In the genomic region with DNA sequence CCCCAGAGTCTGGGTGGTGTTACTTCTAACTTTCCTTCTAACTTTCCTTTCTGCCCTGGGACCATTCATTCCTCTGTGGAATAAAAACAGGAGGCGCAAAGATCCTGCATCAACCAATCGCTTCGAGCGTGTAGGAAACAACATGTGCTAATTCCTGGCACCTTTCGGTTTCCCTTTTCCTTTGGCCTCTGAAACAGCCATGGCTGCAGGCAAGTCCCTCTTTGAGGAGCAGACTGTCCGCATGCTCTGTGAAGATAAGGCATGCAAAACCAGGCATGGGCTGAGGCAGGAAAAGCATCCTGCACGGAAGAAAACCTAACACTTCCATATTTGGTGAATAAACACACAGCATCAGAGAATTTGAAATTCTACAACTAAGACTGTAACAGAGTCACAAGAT, we compare ENCODE assay signal across 1 cellular context.
TF ChIP-seq lines count a peak whose summit lies in the region.

No MANE protein-coding gene starts in this region.

TF ChIP-seq in K562, 482 proteins besides CTCF, POLR2A, EP300 and RAD21 (continued from another document):
- TF ChIP-seq, protein P1, sequence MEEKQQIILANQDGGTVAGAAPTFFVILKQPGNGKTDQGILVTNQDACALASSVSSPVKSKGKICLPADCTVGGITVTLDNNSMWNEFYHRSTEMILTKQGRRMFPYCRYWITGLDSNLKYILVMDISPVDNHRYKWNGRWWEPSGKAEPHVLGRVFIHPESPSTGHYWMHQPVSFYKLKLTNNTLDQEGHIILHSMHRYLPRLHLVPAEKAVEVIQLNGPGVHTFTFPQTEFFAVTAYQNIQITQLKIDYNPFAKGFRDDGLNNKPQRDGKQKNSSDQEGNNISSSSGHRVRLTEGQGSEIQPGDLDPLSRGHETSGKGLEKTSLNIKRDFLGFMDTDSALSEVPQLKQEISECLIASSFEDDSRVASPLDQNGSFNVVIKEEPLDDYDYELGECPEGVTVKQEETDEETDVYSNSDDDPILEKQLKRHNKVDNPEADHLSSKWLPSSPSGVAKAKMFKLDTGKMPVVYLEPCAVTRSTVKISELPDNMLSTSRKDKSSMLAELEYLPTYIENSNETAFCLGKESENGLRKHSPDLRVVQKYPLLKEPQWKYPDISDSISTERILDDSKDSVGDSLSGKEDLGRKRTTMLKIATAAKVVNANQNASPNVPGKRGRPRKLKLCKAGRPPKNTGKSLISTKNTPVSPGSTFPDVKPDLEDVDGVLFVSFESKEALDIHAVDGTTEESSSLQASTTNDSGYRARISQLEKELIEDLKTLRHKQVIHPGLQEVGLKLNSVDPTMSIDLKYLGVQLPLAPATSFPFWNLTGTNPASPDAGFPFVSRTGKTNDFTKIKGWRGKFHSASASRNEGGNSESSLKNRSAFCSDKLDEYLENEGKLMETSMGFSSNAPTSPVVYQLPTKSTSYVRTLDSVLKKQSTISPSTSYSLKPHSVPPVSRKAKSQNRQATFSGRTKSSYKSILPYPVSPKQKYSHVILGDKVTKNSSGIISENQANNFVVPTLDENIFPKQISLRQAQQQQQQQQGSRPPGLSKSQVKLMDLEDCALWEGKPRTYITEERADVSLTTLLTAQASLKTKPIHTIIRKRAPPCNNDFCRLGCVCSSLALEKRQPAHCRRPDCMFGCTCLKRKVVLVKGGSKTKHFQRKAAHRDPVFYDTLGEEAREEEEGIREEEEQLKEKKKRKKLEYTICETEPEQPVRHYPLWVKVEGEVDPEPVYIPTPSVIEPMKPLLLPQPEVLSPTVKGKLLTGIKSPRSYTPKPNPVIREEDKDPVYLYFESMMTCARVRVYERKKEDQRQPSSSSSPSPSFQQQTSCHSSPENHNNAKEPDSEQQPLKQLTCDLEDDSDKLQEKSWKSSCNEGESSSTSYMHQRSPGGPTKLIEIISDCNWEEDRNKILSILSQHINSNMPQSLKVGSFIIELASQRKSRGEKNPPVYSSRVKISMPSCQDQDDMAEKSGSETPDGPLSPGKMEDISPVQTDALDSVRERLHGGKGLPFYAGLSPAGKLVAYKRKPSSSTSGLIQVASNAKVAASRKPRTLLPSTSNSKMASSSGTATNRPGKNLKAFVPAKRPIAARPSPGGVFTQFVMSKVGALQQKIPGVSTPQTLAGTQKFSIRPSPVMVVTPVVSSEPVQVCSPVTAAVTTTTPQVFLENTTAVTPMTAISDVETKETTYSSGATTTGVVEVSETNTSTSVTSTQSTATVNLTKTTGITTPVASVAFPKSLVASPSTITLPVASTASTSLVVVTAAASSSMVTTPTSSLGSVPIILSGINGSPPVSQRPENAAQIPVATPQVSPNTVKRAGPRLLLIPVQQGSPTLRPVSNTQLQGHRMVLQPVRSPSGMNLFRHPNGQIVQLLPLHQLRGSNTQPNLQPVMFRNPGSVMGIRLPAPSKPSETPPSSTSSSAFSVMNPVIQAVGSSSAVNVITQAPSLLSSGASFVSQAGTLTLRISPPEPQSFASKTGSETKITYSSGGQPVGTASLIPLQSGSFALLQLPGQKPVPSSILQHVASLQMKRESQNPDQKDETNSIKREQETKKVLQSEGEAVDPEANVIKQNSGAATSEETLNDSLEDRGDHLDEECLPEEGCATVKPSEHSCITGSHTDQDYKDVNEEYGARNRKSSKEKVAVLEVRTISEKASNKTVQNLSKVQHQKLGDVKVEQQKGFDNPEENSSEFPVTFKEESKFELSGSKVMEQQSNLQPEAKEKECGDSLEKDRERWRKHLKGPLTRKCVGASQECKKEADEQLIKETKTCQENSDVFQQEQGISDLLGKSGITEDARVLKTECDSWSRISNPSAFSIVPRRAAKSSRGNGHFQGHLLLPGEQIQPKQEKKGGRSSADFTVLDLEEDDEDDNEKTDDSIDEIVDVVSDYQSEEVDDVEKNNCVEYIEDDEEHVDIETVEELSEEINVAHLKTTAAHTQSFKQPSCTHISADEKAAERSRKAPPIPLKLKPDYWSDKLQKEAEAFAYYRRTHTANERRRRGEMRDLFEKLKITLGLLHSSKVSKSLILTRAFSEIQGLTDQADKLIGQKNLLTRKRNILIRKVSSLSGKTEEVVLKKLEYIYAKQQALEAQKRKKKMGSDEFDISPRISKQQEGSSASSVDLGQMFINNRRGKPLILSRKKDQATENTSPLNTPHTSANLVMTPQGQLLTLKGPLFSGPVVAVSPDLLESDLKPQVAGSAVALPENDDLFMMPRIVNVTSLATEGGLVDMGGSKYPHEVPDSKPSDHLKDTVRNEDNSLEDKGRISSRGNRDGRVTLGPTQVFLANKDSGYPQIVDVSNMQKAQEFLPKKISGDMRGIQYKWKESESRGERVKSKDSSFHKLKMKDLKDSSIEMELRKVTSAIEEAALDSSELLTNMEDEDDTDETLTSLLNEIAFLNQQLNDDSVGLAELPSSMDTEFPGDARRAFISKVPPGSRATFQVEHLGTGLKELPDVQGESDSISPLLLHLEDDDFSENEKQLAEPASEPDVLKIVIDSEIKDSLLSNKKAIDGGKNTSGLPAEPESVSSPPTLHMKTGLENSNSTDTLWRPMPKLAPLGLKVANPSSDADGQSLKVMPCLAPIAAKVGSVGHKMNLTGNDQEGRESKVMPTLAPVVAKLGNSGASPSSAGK (IDR thresholded peaks at IDR 0.05): peak; percentile 29; the same call in 1 of the 2 replicates
- TF ChIP-seq NRF1 (conservative IDR thresholded peaks at IDR 0.05 in 1 of 2, IDR thresholded peaks at IDR 0.05 in 1 of 2): peak; percentile 56 to 68; a peak in 3 of 4 replicates
TF ChIP-seq in K562: peak in this region for 4.
